9 cellular contexts compared by ENCODE assay signal in the genomic region with DNA sequence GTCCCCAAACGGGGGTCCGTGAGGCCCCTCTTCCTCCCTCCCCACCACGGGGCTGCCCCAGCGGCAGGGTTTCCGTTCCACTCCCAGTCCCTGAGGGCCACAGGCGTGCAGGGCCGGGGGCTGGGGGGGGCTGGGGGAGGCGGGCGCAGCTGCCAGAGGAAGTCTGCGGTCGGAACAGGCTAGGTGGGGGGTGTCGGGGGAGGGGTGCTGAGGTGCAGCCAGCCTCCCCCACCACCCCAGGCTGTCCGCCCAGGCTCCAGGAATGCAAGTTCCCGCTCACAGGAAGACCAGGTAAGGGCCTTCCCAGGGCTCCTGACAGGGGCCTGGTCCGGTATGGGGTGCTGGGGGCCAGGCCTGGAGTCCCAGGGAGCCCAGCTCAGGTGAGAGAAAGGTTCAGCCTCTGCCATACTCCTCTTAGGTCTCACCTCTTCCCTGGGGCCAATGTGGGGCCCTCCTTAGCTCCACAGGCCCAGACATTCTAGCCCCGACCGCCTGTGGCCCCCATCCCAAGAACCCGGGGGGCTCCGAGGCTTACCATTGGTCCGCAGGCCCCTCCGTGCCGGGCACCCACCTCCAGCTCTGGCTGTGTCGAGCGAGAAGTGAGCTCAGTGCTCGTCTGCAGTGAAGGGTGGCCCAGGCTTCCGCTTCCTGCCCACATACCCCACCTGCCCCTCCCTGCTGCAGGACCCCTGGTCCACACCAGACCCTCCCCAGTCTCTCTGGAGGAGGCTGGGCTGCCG. TPM values are rescaled to one million over a fixed set of nuclear protein-coding genes. Genes with fewer than 3 reads are reported as not detected.
DNase-seq lines count a peak whose midpoint lies in the region; ATAC-seq, FAIRE-seq and TF ChIP-seq lines count a peak whose summit lies in the region.
"Had no signal": no experiment of that assay in that cellular context is flagged by ENCODE, and none has a peak within 500 bp of the region (broad histone marks: within the 10 kb centered on the region; RNA-seq: fewer than 3 reads in every experiment).

A gene with protein sequence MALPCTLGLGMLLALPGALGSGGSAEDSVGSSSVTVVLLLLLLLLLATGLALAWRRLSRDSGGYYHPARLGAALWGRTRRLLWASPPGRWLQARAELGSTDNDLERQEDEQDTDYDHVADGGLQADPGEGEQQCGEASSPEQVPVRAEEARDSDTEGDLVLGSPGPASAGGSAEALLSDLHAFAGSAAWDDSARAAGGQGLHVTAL (minus strand): TSS at position 601 of the 740 bp plus-strand sequence. CDS start 63 bp downstream, at position 538.

- no peaks in the 10 kb centered on the region for H3K9me3 ChIP-seq in CD8-positive, alpha-beta T cell (ENCODE audit: low read length)
- H3K9me3 ChIP-seq in IMR-90 (ENCODE audit: control insufficient read depth, insufficient read depth, low read length), result no peaks in the 10 kb centered on the region
- H3K9me3 ChIP-seq in mononuclear cell (ENCODE audit: low read depth, low read length), result no peaks in the 10 kb centered on the region

- TF ChIP-seq CTCF in CD8-positive, alpha-beta T cell (IDR thresholded peaks at IDR 0.05), result no peak
- TF ChIP-seq CTCF in IMR-90 (conservative IDR thresholded peaks at IDR 0.05; ENCODE audit: low read depth, low read length), result no peak

- TF ChIP-seq POLR2A in IMR-90 (IDR thresholded peaks at IDR 0.05; ENCODE audit: low read depth, low read length), result no peak

- no TSS peak for BruUV-seq in IMR-90 (replicated peaks; lab: Mats Ljungman, UMichigan)

- H4K8ac ChIP-seq in IMR-90 (ENCODE audit: low read depth in 2 of 2, low read length in 2 of 2), result no peak within 1 kb of the TSS

- H2AFZ ChIP-seq in IMR-90 (replicated peaks; ENCODE audit: low read length, poor library complexity), result peak within 1 kb of the TSS; percentile 7

- CTCF ChIA-PET in CD8-positive, alpha-beta T cell (lab: Charles Lee), result interaction anchor here (0.7 to 3.9 kb wide), 23 partner anchors 9 to 86 kb away, joined by 3 to 29 read pairs (median 4); a partner anchor contains a TSS
- CTCF ChIA-PET in IMR-90 (lab: Yijun Ruan, JAX), result no interaction called here

- H3K23ac ChIP-seq in IMR-90 (ENCODE audit: low read depth, low read length), result no peak within 1 kb of the TSS

- POLR2A ChIA-PET in CD8-positive, alpha-beta T cell (lab: Charles Lee), result interaction anchor here (0.5 to 13.3 kb wide), 28 partner anchors 9 to 1124 kb away, joined by 3 to 317 read pairs (median 6); a partner anchor contains a TSS
- POLR2A ChIA-PET in IMR-90 (lab: Charles Lee; ENCODE audit: unreplicated experiment), result interaction anchor here (0.5 to 0.6 kb wide), 2 partner anchors 30 to 1366 kb away, joined by 3 to 12 read pairs; no protein-coding TSS in a partner anchor

- in situ Hi-C loops in IMR-90 (cut with MboI; ENCODE audit: low sequenced_read_pairs), result no loop called here

- H3K27ac ChIP-seq in CD8-positive, alpha-beta T cell (ENCODE audit: low read depth, low read length), result peak within 1 kb of the TSS; percentile 82
- H3K27ac ChIP-seq in IMR-90 (ENCODE audit: insufficient read depth, low read length) (no peak within 1 kb of the TSS), urinary bladder (ENCODE audit: low read depth) (no peak within 1 kb of the TSS)

- no peak within 1 kb of the TSS for H2BK5ac ChIP-seq in IMR-90 (ENCODE audit: low read depth, low read length, poor library complexity, severe bottlenecking)

- H3K4ac ChIP-seq in IMR-90 (ENCODE audit: low read depth, low read length), result no peak within 1 kb of the TSS

- H3K4me1 ChIP-seq in CD8-positive, alpha-beta T cell (ENCODE audit: insufficient read depth, low read length), result peaks cover 72% of the 10 kb centered on the region
- H3K4me1 ChIP-seq in IMR-90 (ENCODE audit: control insufficient read depth, insufficient read depth, low read length), result no peaks in the 10 kb centered on the region
- H3K4me1 ChIP-seq in mononuclear cell (ENCODE audit: insufficient read depth, low read length), result peaks cover 80% of the 10 kb centered on the region
- no peaks in the 10 kb centered on the region for H3K4me1 ChIP-seq in urinary bladder (ENCODE audit: insufficient read depth)

- no peaks in the 10 kb centered on the region for H3K9me3 Mint-ChIP-seq in CD8-positive, alpha-beta T cell
- H3K9me3 Mint-ChIP-seq in activated T-cell treated with anti-CD3 and anti-CD28 coated beads, Interleukin-2, amount 50 U/mL, for 4 hours, result no peaks in the 10 kb centered on the region

- TF ChIP-seq RAD21 in IMR-90 (IDR thresholded peaks at IDR 0.05; ENCODE audit: low read length), result no peak

- no peak for FAIRE-seq in urothelium cell line (lab: Jason Lieb, UNC)

- intact Hi-C loops in CD8-positive, alpha-beta T cell (cut with DNase I, micrococcal nuclease), result loop anchor here (1.0 to 2.0 kb wide), 10 partner anchors 9 to 70 kb away; a partner anchor contains a TSS
- intact Hi-C loops in IMR-90 (cut with micrococcal nuclease), result no loop called here

- no peak within 1 kb of the TSS for H3K18ac ChIP-seq in IMR-90 (ENCODE audit: low read depth, low read length)

- H2AK9ac ChIP-seq in IMR-90 (replicated peaks; ENCODE audit: low read depth, low read length, poor library complexity), result no peak within 1 kb of the TSS

- H3K4me3 Mint-ChIP-seq in CD8-positive, alpha-beta T cell, result peak within 1 kb of the TSS; percentile 89
- H3K4me3 Mint-ChIP-seq in activated T-cell treated with anti-CD3 and anti-CD28 coated beads, Interleukin-2, amount 50 U/mL, for 4 hours, result peak within 1 kb of the TSS; percentile 87

- H3K4me1 Mint-ChIP-seq in CD8-positive, alpha-beta T cell (ENCODE audit: low read depth), result peaks cover 69% of the 10 kb centered on the region
- H3K4me1 Mint-ChIP-seq in activated T-cell treated with anti-CD3 and anti-CD28 coated beads, Interleukin-2, amount 50 U/mL, for 4 hours (ENCODE audit: low read depth), result peaks cover 68% of the 10 kb centered on the region

- no peak within 1 kb of the TSS for H4K91ac ChIP-seq in IMR-90 (ENCODE audit: insufficient read depth, low read depth, low read length)

- ATAC-seq in CD8-positive, alpha-beta T cell, result peak; percentile 53
- ATAC-seq in IMR-90 (ENCODE audit: low read depth) (no peak), HG03095 (IDR thresholded peaks at IDR 0.05; ENCODE audit: unreplicated experiment) (no peak)
- ATAC-seq in activated T-cell treated with anti-CD3 and anti-CD28 coated beads, Interleukin-2, amount 50 U/mL, for 4 hours, result peak; percentile 24 to 29

- 90% methylated on average over 5 of the region's 27 CpGs; no CpG with 5 or more reads in 1 of the 2 experiments for WGBS in IMR-90 (ENCODE audit: extremely low coverage in 2 of 2, insufficient read length in 1 of 2), 2 experiments
- WGBS in urinary bladder, result 60% methylated on average over 25 of the region's 27 CpGs

- no peaks in the 10 kb centered on the region for H3K27me3 Mint-ChIP-seq in CD8-positive, alpha-beta T cell (ENCODE audit: low read depth)
- no peaks in the 10 kb centered on the region for H3K27me3 Mint-ChIP-seq in activated T-cell treated with anti-CD3 and anti-CD28 coated beads, Interleukin-2, amount 50 U/mL, for 4 hours (ENCODE audit: low read depth)

- DNase-seq in CD8-positive, alpha-beta T cell, result peak; percentile 57 to 91 (median 76)
- DNase-seq in IMR-90, result no peak
- peak; percentile 66 for DNase-seq in activated T-cell treated with anti-CD3 and anti-CD28 coated beads, Interleukin-2, amount 50 U/mL, for 4 hours
- no peak for DNase-seq in urothelium cell line (ENCODE audit: low spot score)
- DNase-seq in epidermal melanocyte (ENCODE audit: insufficient read length, low spot score), result no peak

- no peak within 1 kb of the TSS for H3K14ac ChIP-seq in IMR-90 (replicated peaks; ENCODE audit: low read depth, low read length)

- H3K9me1 ChIP-seq in IMR-90 (ENCODE audit: insufficient read depth, low read length), result peaks cover 6% of the 10 kb centered on the region; the same call in 1 of the 2 replicates

- H3K9ac ChIP-seq in IMR-90 (ENCODE audit: low read depth, low read length), result no peak within 1 kb of the TSS

- H2BK20ac ChIP-seq in IMR-90 (ENCODE audit: low read depth, low read length), result no peak within 1 kb of the TSS

- no peaks in the 10 kb centered on the region for H3K27me3 ChIP-seq in CD8-positive, alpha-beta T cell (ENCODE audit: insufficient read depth, low read length)
- H3K27me3 ChIP-seq in IMR-90 (ENCODE audit: control insufficient read depth, insufficient read depth, low read length) (no peaks in the 10 kb centered on the region), mononuclear cell (ENCODE audit: insufficient read depth, low read length) (no peaks in the 10 kb centered on the region)

- H4K20me1 ChIP-seq in IMR-90 (ENCODE audit: insufficient read depth, low read length), result peaks cover 3% of the 10 kb centered on the region

- H2BK120ac ChIP-seq in IMR-90 (ENCODE audit: low read depth, low read length), result no peak within 1 kb of the TSS

- dilution Hi-C loops in IMR-90 (cut with HindIII; ENCODE audit: low sequenced_read_pairs, unreplicated experiment), result no loop called here

- peaks cover 31% of the 10 kb centered on the region for H3K36me3 Mint-ChIP-seq in CD8-positive, alpha-beta T cell
- peaks cover 12% of the 10 kb centered on the region for H3K36me3 Mint-ChIP-seq in activated T-cell treated with anti-CD3 and anti-CD28 coated beads, Interleukin-2, amount 50 U/mL, for 4 hours (ENCODE audit: insufficient read depth)

- H3K79me1 ChIP-seq in IMR-90 (ENCODE audit: low read depth in 1 of 2, low read length in 2 of 2), result peaks cover 6 to 17% of the 10 kb centered on the region in 2 experiments

- H3K36me3 ChIP-seq in CD8-positive, alpha-beta T cell (ENCODE audit: insufficient read depth, low read length), result peaks cover 20% of the 10 kb centered on the region
- H3K36me3 ChIP-seq in IMR-90 (ENCODE audit: control insufficient read depth, insufficient read depth, low read length) (peaks cover 66% of the 10 kb centered on the region), urinary bladder (ENCODE audit: insufficient read depth) (peaks cover 2% of the 10 kb centered on the region)

- no peak within 1 kb of the TSS for H2AK5ac ChIP-seq in IMR-90 (ENCODE audit: low read depth, low read length)

- peak within 1 kb of the TSS; percentile 86 for H3K27ac Mint-ChIP-seq in CD8-positive, alpha-beta T cell

- H2BK15ac ChIP-seq in IMR-90 (ENCODE audit: low read depth, low read length), result no peak within 1 kb of the TSS

- no peak within 1 kb of the TSS for H3K4me2 ChIP-seq in IMR-90 (ENCODE audit: low read depth, low read length)

- peak within 1 kb of the TSS; percentile 98 for H3K4me3 ChIP-seq in CD8-positive, alpha-beta T cell (ENCODE audit: low read depth, low read length)
- H3K4me3 ChIP-seq in IMR-90 (ENCODE audit: insufficient read depth, low read depth, low read length) (no peak within 1 kb of the TSS), mononuclear cell (ENCODE audit: low read length) (peak within 1 kb of the TSS; percentile 74), urinary bladder (ENCODE audit: low read depth, low read length) (peak within 1 kb of the TSS; percentile 21)

- H3K56ac ChIP-seq in IMR-90 (ENCODE audit: extremely low read depth, insufficient read depth, low read length), result no peak within 1 kb of the TSS

- no peak within 1 kb of the TSS for H4K5ac ChIP-seq in IMR-90 (ENCODE audit: low read depth, low read length)

RNA-seq across cellular contexts. Expression of the gene that starts here (rescaled TPM):
- total RNA-seq in CD8-positive, alpha-beta T cell, result 100 to 1,000 TPM; 138 to 144 TPM
- not detected in 2 replicates for total RNA-seq in IMR-90 (2012; rRNA removed)
- 0.14 and 0.24 TPM in 2 replicates for polyA plus RNA-seq in IMR-90 (2012; rRNA removed)
- 0.18 and 0.41 TPM in 2 replicates for polyA plus RNA-seq in IMR-90 (2012; cell fraction: cytosol; rRNA removed)
- 2.5 and 7.4 TPM in 2 replicates for polyA plus RNA-seq in IMR-90 (2012; cell fraction: nucleus; rRNA removed; ENCODE audit: low replicate concordance)
- 100 to 1,000 TPM in 2 of 3 donors, 10 to 100 TPM in 1; 61.5 to 114 (median 108) TPM for total RNA-seq in activated T-cell treated with anti-CD3 and anti-CD28 coated beads, Interleukin-2, amount 50 U/mL, for 4 hours
- total RNA-seq in mononuclear cell, result 137 TPM
- total RNA-seq in urinary bladder, result 1.2 TPM
- polyA plus RNA-seq in urinary bladder, result 5.2 TPM
- total RNA-seq: temporal lobe had no signal

Comparison
In these comparisons a context has a peak if more than half of its experiments do, and no peak if none do; other contexts are left out.
1. RNA of the gene that starts here (total RNA-seq): 138 to 144 TPM in CD8-positive, alpha-beta T cell, 137 TPM in mononuclear cell (single experiment) and 61.5 to 114 TPM in activated T-cell treated with anti-CD3 and anti-CD28 coated beads, Interleukin-2, amount 50 U/mL, for 4 hours; 1.2 TPM in urinary bladder (single experiment) and not detected in IMR-90; every median in the first group is over 10 times any median in the second.
2. ATAC-seq: peak in CD8-positive, alpha-beta T cell (single experiment) and activated T-cell treated with anti-CD3 and anti-CD28 coated beads, Interleukin-2, amount 50 U/mL, for 4 hours (2 of 2); none in IMR-90 (single experiment) and HG03095 (single experiment).
3. DNase-seq: peak in CD8-positive, alpha-beta T cell (7 of 7) and activated T-cell treated with anti-CD3 and anti-CD28 coated beads, Interleukin-2, amount 50 U/mL, for 4 hours (single experiment); none in IMR-90 (single experiment), urothelium cell line (single experiment) and epidermal melanocyte (single experiment).